1 cellular context compared by ENCODE assay signal in the genomic region with DNA sequence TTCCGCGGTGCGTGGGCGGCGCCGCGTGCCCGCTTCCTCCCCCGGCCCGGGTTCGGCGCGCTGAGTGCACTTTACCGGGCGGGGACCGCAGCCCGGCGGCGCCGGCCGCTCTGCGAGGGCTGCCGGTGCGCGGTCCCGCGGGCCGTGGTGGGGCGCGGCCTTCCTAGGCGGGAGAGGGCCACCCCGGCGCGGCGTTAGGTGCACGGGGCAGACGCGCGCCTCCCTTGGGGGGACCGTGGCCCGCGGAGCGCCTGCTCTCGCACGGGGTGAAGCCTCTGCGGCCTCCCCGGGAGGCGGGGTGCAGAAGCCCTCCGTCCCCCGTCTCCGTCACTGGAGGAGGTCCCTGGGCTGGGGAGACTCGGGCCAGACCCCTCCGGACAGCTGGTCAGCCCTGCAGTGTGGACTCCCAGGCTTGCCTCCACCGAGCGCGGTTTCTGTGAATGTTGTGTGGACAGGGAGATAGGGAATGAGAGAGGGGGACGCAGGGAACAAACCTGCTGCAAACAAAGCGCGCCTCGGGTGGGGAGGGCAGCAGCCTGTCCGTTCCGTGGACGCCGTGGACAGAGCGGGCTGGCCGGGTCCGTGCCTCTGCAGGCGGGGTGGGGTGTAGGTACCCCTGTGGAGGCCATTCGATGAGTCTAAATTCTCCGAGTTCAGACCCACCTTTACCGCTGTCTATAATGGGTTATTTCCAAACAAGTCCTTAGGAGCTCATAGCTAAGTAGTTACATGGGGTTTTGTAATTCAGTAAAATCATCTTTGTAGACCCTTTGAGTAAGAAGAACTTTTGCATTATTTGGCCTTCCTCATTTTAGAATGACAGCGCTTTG.
TF ChIP-seq lines count a peak whose summit lies in the region.

No MANE protein-coding gene starts in this region.

TF ChIP-seq in HepG2, 621 proteins besides CTCF, POLR2A, EP300 and RAD21 (continued from another document and continues in another):
- TF ChIP-seq USF2 (IDR thresholded peaks at IDR 0.05; ENCODE audit: low read depth, low read length) (no peak), USF2 (CRISPR knock-in tag; IDR thresholded peaks at IDR 0.05; ENCODE audit: borderline replicate concordance) (no peak), FOXA1 (IDR thresholded peaks at IDR 0.05) (no peak), FOXA1 (CRISPR knock-in tag; IDR thresholded peaks at IDR 0.05) (no peak), ZNF33A (CRISPR knock-in tag; IDR thresholded peaks at IDR 0.05; ENCODE audit: borderline replicate concordance) (no peak), TBX3 (IDR thresholded peaks at IDR 0.05; ENCODE audit: borderline replicate concordance) (no peak), FOXO4 (CRISPR knock-in tag; conservative IDR thresholded peaks at IDR 0.05) (no peak), SRSF9 (IDR thresholded peaks at IDR 0.05; ENCODE audit: borderline replicate concordance, insufficient read depth, low read depth, low read length, poor library complexity, severe bottlenecking) (no peak), KDM4B (CRISPR knock-in tag; IDR thresholded peaks at IDR 0.05) (no peak), DR1 (CRISPR knock-in tag; IDR thresholded peaks at IDR 0.05) (no peak), ZNF331 (CRISPR knock-in tag; IDR thresholded peaks at IDR 0.05) (no peak), ZNF263 (CRISPR knock-in tag; IDR thresholded peaks at IDR 0.05) (no peak), RFXANK (CRISPR knock-in tag; IDR thresholded peaks at IDR 0.05) (no peak), SYNCRIP (IDR thresholded peaks at IDR 0.05; ENCODE audit: insufficient read depth, low read depth, low read length) (no peak), TSC22D2 (CRISPR knock-in tag; IDR thresholded peaks at IDR 0.05; ENCODE audit: borderline replicate concordance) (no peak), CBX5 (CRISPR knock-in tag; IDR thresholded peaks at IDR 0.05; ENCODE audit: borderline replicate concordance) (0 out of 2 replicates have a peak, but pooled peaks have one; percentile 21), ZNF20 (CRISPR knock-in tag; IDR thresholded peaks at IDR 0.05) (no peak), ZNF431 (CRISPR knock-in tag; IDR thresholded peaks at IDR 0.05; ENCODE audit: borderline replicate concordance, low read depth) (no peak), ZNF251 (CRISPR knock-in tag; IDR thresholded peaks at IDR 0.05) (no peak), FOSL2 (CRISPR knock-in tag; IDR thresholded peaks at IDR 0.05) (no peak), ZNF572 (CRISPR knock-in tag; IDR thresholded peaks at IDR 0.05) (no peak), ESRRA (CRISPR knock-in tag; IDR thresholded peaks at IDR 0.05; ENCODE audit: low read depth) (no peak), HNF4A (CRISPR knock-in tag; IDR thresholded peaks at IDR 0.05) (0 out of 2 replicates have a peak, but pooled peaks have one; percentile 6), TCF7 (IDR thresholded peaks at IDR 0.05; ENCODE audit: low read depth) (no peak), ZFP36 (IDR thresholded peaks at IDR 0.05; ENCODE audit: borderline replicate concordance, low read depth, low read length, partially characterized antibody) (no peak), ZNF800 (CRISPR knock-in tag; IDR thresholded peaks at IDR 0.05) (0 out of 2 replicates have a peak, but pooled peaks have one; percentile 46), ZNF234 (CRISPR knock-in tag; conservative IDR thresholded peaks at IDR 0.05) (no peak), HMGA1 (CRISPR knock-in tag; conservative IDR thresholded peaks at IDR 0.05) (no peak), ZNF12 (CRISPR knock-in tag; IDR thresholded peaks at IDR 0.05) (no peak), SNAPC2 (CRISPR knock-in tag; IDR thresholded peaks at IDR 0.05) (no peak), ASH2L (IDR thresholded peaks at IDR 0.05; ENCODE audit: insufficient read length, low read depth, low read length) (no peak), SAP130 (CRISPR knock-in tag; IDR thresholded peaks at IDR 0.05; ENCODE audit: low read depth) (0 out of 2 replicates have a peak, but pooled peaks have one; percentile 21), TEF (CRISPR knock-in tag; IDR thresholded peaks at IDR 0.05) (no peak), EZH2 (conservative IDR thresholded peaks at IDR 0.05; ENCODE audit: low read depth, low read length) (no peak), ZNF30 (CRISPR knock-in tag; IDR thresholded peaks at IDR 0.05) (no peak), MAFF (IDR thresholded peaks at IDR 0.05; ENCODE audit: low read depth, low read length) (no peak), CHCHD3 (CRISPR knock-in tag; IDR thresholded peaks at IDR 0.05) (0 out of 2 replicates have a peak, but pooled peaks have one; percentile 25)
- TF ChIP-seq, protein P1, sequence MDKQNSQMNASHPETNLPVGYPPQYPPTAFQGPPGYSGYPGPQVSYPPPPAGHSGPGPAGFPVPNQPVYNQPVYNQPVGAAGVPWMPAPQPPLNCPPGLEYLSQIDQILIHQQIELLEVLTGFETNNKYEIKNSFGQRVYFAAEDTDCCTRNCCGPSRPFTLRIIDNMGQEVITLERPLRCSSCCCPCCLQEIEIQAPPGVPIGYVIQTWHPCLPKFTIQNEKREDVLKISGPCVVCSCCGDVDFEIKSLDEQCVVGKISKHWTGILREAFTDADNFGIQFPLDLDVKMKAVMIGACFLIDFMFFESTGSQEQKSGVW (CRISPR knock-in tag; IDR thresholded peaks at IDR 0.05; ENCODE audit: borderline replicate concordance), result no peak
- TF ChIP-seq, protein P2, sequence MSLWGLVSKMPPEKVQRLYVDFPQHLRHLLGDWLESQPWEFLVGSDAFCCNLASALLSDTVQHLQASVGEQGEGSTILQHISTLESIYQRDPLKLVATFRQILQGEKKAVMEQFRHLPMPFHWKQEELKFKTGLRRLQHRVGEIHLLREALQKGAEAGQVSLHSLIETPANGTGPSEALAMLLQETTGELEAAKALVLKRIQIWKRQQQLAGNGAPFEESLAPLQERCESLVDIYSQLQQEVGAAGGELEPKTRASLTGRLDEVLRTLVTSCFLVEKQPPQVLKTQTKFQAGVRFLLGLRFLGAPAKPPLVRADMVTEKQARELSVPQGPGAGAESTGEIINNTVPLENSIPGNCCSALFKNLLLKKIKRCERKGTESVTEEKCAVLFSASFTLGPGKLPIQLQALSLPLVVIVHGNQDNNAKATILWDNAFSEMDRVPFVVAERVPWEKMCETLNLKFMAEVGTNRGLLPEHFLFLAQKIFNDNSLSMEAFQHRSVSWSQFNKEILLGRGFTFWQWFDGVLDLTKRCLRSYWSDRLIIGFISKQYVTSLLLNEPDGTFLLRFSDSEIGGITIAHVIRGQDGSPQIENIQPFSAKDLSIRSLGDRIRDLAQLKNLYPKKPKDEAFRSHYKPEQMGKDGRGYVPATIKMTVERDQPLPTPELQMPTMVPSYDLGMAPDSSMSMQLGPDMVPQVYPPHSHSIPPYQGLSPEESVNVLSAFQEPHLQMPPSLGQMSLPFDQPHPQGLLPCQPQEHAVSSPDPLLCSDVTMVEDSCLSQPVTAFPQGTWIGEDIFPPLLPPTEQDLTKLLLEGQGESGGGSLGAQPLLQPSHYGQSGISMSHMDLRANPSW (CRISPR knock-in tag; IDR thresholded peaks at IDR 0.05; ENCODE audit: borderline replicate concordance), result no peak
- TF ChIP-seq, protein P3, sequence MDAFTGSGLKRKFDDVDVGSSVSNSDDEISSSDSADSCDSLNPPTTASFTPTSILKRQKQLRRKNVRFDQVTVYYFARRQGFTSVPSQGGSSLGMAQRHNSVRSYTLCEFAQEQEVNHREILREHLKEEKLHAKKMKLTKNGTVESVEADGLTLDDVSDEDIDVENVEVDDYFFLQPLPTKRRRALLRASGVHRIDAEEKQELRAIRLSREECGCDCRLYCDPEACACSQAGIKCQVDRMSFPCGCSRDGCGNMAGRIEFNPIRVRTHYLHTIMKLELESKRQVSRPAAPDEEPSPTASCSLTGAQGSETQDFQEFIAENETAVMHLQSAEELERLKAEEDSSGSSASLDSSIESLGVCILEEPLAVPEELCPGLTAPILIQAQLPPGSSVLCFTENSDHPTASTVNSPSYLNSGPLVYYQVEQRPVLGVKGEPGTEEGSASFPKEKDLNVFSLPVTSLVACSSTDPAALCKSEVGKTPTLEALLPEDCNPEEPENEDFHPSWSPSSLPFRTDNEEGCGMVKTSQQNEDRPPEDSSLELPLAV (CRISPR knock-in tag; conservative IDR thresholded peaks at IDR 0.05; ENCODE audit: low read depth), result no peak
- TF ChIP-seq, protein P4, sequence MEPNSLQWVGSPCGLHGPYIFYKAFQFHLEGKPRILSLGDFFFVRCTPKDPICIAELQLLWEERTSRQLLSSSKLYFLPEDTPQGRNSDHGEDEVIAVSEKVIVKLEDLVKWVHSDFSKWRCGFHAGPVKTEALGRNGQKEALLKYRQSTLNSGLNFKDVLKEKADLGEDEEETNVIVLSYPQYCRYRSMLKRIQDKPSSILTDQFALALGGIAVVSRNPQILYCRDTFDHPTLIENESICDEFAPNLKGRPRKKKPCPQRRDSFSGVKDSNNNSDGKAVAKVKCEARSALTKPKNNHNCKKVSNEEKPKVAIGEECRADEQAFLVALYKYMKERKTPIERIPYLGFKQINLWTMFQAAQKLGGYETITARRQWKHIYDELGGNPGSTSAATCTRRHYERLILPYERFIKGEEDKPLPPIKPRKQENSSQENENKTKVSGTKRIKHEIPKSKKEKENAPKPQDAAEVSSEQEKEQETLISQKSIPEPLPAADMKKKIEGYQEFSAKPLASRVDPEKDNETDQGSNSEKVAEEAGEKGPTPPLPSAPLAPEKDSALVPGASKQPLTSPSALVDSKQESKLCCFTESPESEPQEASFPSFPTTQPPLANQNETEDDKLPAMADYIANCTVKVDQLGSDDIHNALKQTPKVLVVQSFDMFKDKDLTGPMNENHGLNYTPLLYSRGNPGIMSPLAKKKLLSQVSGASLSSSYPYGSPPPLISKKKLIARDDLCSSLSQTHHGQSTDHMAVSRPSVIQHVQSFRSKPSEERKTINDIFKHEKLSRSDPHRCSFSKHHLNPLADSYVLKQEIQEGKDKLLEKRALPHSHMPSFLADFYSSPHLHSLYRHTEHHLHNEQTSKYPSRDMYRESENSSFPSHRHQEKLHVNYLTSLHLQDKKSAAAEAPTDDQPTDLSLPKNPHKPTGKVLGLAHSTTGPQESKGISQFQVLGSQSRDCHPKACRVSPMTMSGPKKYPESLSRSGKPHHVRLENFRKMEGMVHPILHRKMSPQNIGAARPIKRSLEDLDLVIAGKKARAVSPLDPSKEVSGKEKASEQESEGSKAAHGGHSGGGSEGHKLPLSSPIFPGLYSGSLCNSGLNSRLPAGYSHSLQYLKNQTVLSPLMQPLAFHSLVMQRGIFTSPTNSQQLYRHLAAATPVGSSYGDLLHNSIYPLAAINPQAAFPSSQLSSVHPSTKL (CRISPR knock-in tag; IDR thresholded peaks at IDR 0.05), result 0 out of 2 replicates have a peak, but pooled peaks have one; percentile 18
- TF ChIP-seq, protein P5, sequence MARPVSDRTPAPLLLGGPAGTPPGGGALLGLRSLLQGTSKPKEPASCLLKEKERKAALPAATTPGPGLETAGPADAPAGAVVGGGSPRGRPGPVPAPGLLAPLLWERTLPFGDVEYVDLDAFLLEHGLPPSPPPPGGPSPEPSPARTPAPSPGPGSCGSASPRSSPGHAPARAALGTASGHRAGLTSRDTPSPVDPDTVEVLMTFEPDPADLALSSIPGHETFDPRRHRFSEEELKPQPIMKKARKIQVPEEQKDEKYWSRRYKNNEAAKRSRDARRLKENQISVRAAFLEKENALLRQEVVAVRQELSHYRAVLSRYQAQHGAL (CRISPR knock-in tag; IDR thresholded peaks at IDR 0.05; ENCODE audit: not compliant biosample characterization), result no peak
